1 cellular context compared by ENCODE assay signal in genomic region chr4:70182517-70183167, GRCh38.
TF ChIP-seq lines count a peak whose summit lies in the region.

No MANE protein-coding gene starts in this region.

TF ChIP-seq in H1, 55 proteins besides CTCF, POLR2A, EP300 and RAD21:
- TF ChIP-seq HDAC2 (IDR thresholded peaks at IDR 0.05; ENCODE audit: borderline replicate concordance in 1 of 2, low read depth in 2 of 2, low read length in 2 of 2): no peak
- no peak for TF ChIP-seq HDAC6 (IDR thresholded peaks at IDR 0.05; ENCODE audit: low read depth, low read length)
- no peak for TF ChIP-seq BCL11A (IDR thresholded peaks at IDR 0.05; ENCODE audit: low read depth in 2 of 2, low read length in 2 of 2)
- no peak for TF ChIP-seq GABPA (IDR thresholded peaks at IDR 0.05; ENCODE audit: borderline replicate concordance, insufficient read depth, low read length)
- TF ChIP-seq CBX8 (IDR thresholded peaks at IDR 0.05; ENCODE audit: borderline replicate concordance, low read depth, low read length): no peak
- TF ChIP-seq, protein P1, sequence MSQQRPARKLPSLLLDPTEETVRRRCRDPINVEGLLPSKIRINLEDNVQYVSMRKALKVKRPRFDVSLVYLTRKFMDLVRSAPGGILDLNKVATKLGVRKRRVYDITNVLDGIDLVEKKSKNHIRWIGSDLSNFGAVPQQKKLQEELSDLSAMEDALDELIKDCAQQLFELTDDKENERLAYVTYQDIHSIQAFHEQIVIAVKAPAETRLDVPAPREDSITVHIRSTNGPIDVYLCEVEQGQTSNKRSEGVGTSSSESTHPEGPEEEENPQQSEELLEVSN (IDR thresholded peaks at IDR 0.05): no peak
- TF ChIP-seq CHD1 (IDR thresholded peaks at IDR 0.05; ENCODE audit: low read depth, low read length): no peak
- no peak for TF ChIP-seq SRF (IDR thresholded peaks at IDR 0.05; ENCODE audit: low read depth, low read length)
- no peak for TF ChIP-seq POU5F1 (IDR thresholded peaks at IDR 0.05; ENCODE audit: low read depth, low read length)
- TF ChIP-seq MAX (IDR thresholded peaks at IDR 0.05): no peak
- TF ChIP-seq POLR2AphosphoS5 (IDR thresholded peaks at IDR 0.05; ENCODE audit: low read depth, low read length): no peak
- TF ChIP-seq USF2 (IDR thresholded peaks at IDR 0.05; ENCODE audit: low read length): no peak
- TF ChIP-seq RXRA (IDR thresholded peaks at IDR 0.05; ENCODE audit: insufficient read depth, low read depth, low read length): no peak
- no peak for TF ChIP-seq KDM4A (IDR thresholded peaks at IDR 0.05; ENCODE audit: low read depth, low read length, severe bottlenecking)
- TF ChIP-seq NRF1 (IDR thresholded peaks at IDR 0.05; ENCODE audit: low read depth, low read length): no peak
- TF ChIP-seq EZH2 (IDR thresholded peaks at IDR 0.05; ENCODE audit: low read depth, low read length, severe bottlenecking): no peak
- TF ChIP-seq TBP (IDR thresholded peaks at IDR 0.05; ENCODE audit: low read depth, low read length): no peak
- no peak for TF ChIP-seq SIN3A (conservative IDR thresholded peaks at IDR 0.05 in 1 of 2, IDR thresholded peaks at IDR 0.05 in 1 of 2; ENCODE audit: low read depth in 1 of 2, low read length in 2 of 2)
